9 cellular contexts compared by ENCODE assay signal in genomic region chr1:109254621-109255096, GRCh38. TPM values are rescaled to one million over a fixed set of nuclear protein-coding genes. Genes with fewer than 3 reads are reported as not detected.
DNase-seq lines count a peak whose midpoint lies in the region; ATAC-seq and TF ChIP-seq lines count a peak whose summit lies in the region.
"Had no signal": no experiment of that assay in that cellular context is flagged by ENCODE, and none has a peak within 500 bp of the region (broad histone marks: within the 10 kb centered on the region; RNA-seq: fewer than 3 reads in every experiment).

No MANE protein-coding gene starts in this region.

- H3K27me3 Mint-ChIP-seq in brain = peaks cover 10% of the 10 kb centered on the region
- H3K27me3 Mint-ChIP-seq in stimulated activated naive CD8-positive, alpha-beta T cell treated with anti-CD3 and anti-CD28 coated beads, Interleukin-15, amount 100 ng/mL, for 72 hours = peaks cover 12% of the 10 kb centered on the region
- peaks cover 0 to 15% (median 0%) of the 10 kb centered on the region in 5 donors for H3K27me3 Mint-ChIP-seq in naive thymus-derived CD4-positive, alpha-beta T cell

- H3K27ac ChIP-seq in HUES48 (ENCODE audit: low read depth, low read length) = peak overlapping the region; percentile 39
- peak overlapping the region; percentile 95 for H3K27ac ChIP-seq in layer of hippocampus (ENCODE audit: low read depth, low read length)
- no peak overlapping the region for H3K27ac ChIP-seq in naive thymus-derived CD4-positive, alpha-beta T cell (ENCODE audit: low read depth, low read length)

- POLR2A ChIA-PET in naive thymus-derived CD4-positive, alpha-beta T cell (lab: Charles Lee) = no interaction called here

- DNase-seq in stimulated activated effector memory CD8-positive, alpha-beta T cell treated with anti-CD3 and anti-CD28 coated beads, Interleukin-12 subunit alpha, Interleukin-12 subunit beta, amount 100 ng/mL, for 72 hours (ENCODE audit: low spot score in 2 of 2) = no peak
- no peak for DNase-seq in effector CD8-positive, alpha-beta T cell (lab: John Stamatoyannopoulos, UW)
- DNase-seq in stimulated activated naive CD8-positive, alpha-beta T cell treated with anti-CD3 and anti-CD28 coated beads, Interleukin-15, amount 100 ng/mL, for 72 hours = no peak
- DNase-seq in naive thymus-derived CD4-positive, alpha-beta T cell = no peak

- no peak for TF ChIP-seq CTCF in brain (conservative IDR thresholded peaks at IDR 0.05)

- no peak overlapping the region for H3K4me3 ChIP-seq in HUES48 (ENCODE audit: low read depth, low read length)
- no peak overlapping the region for H3K4me3 ChIP-seq in naive thymus-derived CD4-positive, alpha-beta T cell (ENCODE audit: low read length)

- H3K9me3 Mint-ChIP-seq in brain = peaks cover 0 to 24% (median 16%) of the 10 kb centered on the region in 5 experiments
- no peaks in the 10 kb centered on the region for H3K9me3 Mint-ChIP-seq in stimulated activated effector memory CD8-positive, alpha-beta T cell treated with anti-CD3 and anti-CD28 coated beads, Interleukin-12 subunit alpha, Interleukin-12 subunit beta, amount 100 ng/mL, for 72 hours
- H3K9me3 Mint-ChIP-seq in stimulated activated naive CD8-positive, alpha-beta T cell treated with anti-CD3 and anti-CD28 coated beads, Interleukin-15, amount 100 ng/mL, for 72 hours = no peaks in the 10 kb centered on the region
- peaks cover 0 to 1% (median 0%) of the 10 kb centered on the region in 11 donors for H3K9me3 Mint-ChIP-seq in naive thymus-derived CD4-positive, alpha-beta T cell

- peaks cover 19% of the 10 kb centered on the region for H3K4me1 ChIP-seq in HUES48 (ENCODE audit: control insufficient read depth, insufficient read depth, low read length)
- H3K4me1 ChIP-seq in naive thymus-derived CD4-positive, alpha-beta T cell (ENCODE audit: control insufficient read depth in 2 of 2, insufficient read depth in 2 of 2, low read length in 2 of 2) = peaks cover 4 to 8% of the 10 kb centered on the region in 2 donors

- intact Hi-C loops in naive thymus-derived CD4-positive, alpha-beta T cell (cut with micrococcal nuclease) = no loop called here

- peaks cover 35% of the 10 kb centered on the region for H3K36me3 Mint-ChIP-seq in brain
- H3K36me3 Mint-ChIP-seq in stimulated activated effector memory CD8-positive, alpha-beta T cell treated with anti-CD3 and anti-CD28 coated beads, Interleukin-12 subunit alpha, Interleukin-12 subunit beta, amount 100 ng/mL, for 72 hours = no peaks in the 10 kb centered on the region
- H3K36me3 Mint-ChIP-seq in naive thymus-derived CD4-positive, alpha-beta T cell = no peaks in the 10 kb centered on the region

- peak overlapping the region; percentile 97 to 100 (median 99) for H3K27ac Mint-ChIP-seq in brain
- H3K27ac Mint-ChIP-seq in stimulated activated effector memory CD8-positive, alpha-beta T cell treated with anti-CD3 and anti-CD28 coated beads, Interleukin-12 subunit alpha, Interleukin-12 subunit beta, amount 100 ng/mL, for 72 hours = peak overlapping the region; percentile 78
- no peak overlapping the region for H3K27ac Mint-ChIP-seq in stimulated activated naive CD8-positive, alpha-beta T cell treated with anti-CD3 and anti-CD28 coated beads, Interleukin-15, amount 100 ng/mL, for 72 hours
- no peak overlapping the region for H3K27ac Mint-ChIP-seq in naive thymus-derived CD4-positive, alpha-beta T cell

- H3K36me3 ChIP-seq in HUES48 (ENCODE audit: control insufficient read depth, insufficient read depth, low read length) = peaks cover 21% of the 10 kb centered on the region; the same call in 1 of the 2 replicates
- H3K36me3 ChIP-seq in naive thymus-derived CD4-positive, alpha-beta T cell (ENCODE audit: control insufficient read depth in 2 of 3, insufficient read depth in 3 of 3, low read length in 3 of 3) = peaks cover 0 to 4% (median 0%) of the 10 kb centered on the region in 3 experiments

- no peaks in the 10 kb centered on the region for H3K9me3 ChIP-seq in HUES48 (ENCODE audit: control insufficient read depth, insufficient read depth, low read length)
- H3K9me3 ChIP-seq in naive thymus-derived CD4-positive, alpha-beta T cell (ENCODE audit: control insufficient read depth in 2 of 3, low read length in 3 of 3) = no peaks in the 10 kb centered on the region

- H3K27me3 ChIP-seq in HUES48 (ENCODE audit: control insufficient read depth, insufficient read depth, low read length) = peaks cover 11% of the 10 kb centered on the region; the same call in 1 of the 2 replicates
- H3K27me3 ChIP-seq in layer of hippocampus (ENCODE audit: control insufficient read depth, insufficient read depth, low read length) = no peaks in the 10 kb centered on the region
- no peaks in the 10 kb centered on the region for H3K27me3 ChIP-seq in naive thymus-derived CD4-positive, alpha-beta T cell (ENCODE audit: control insufficient read depth in 2 of 2, insufficient read depth in 2 of 2, low read length in 2 of 2)

- ATAC-seq in stimulated activated effector memory CD8-positive, alpha-beta T cell treated with anti-CD3 and anti-CD28 coated beads, Interleukin-12 subunit alpha, Interleukin-12 subunit beta, amount 100 ng/mL, for 72 hours = no peak
- no peak for ATAC-seq in GM21737 (IDR thresholded peaks at IDR 0.05; ENCODE audit: unreplicated experiment)
- no peak for ATAC-seq in stimulated activated naive CD8-positive, alpha-beta T cell treated with anti-CD3 and anti-CD28 coated beads, Interleukin-15, amount 100 ng/mL, for 72 hours
- ATAC-seq in naive thymus-derived CD4-positive, alpha-beta T cell = no peak

- peaks cover 87% of the 10 kb centered on the region for H3K4me1 Mint-ChIP-seq in brain
- H3K4me1 Mint-ChIP-seq in stimulated activated effector memory CD8-positive, alpha-beta T cell treated with anti-CD3 and anti-CD28 coated beads, Interleukin-12 subunit alpha, Interleukin-12 subunit beta, amount 100 ng/mL, for 72 hours = peaks cover 62% of the 10 kb centered on the region
- H3K4me1 Mint-ChIP-seq in stimulated activated naive CD8-positive, alpha-beta T cell treated with anti-CD3 and anti-CD28 coated beads, Interleukin-15, amount 100 ng/mL, for 72 hours = peaks cover 37% of the 10 kb centered on the region
- peaks cover 0 to 27% (median 15%) of the 10 kb centered on the region in 7 donors for H3K4me1 Mint-ChIP-seq in naive thymus-derived CD4-positive, alpha-beta T cell

- CTCF ChIA-PET in naive thymus-derived CD4-positive, alpha-beta T cell (lab: Charles Lee) = no interaction called here

- H3K4me3 Mint-ChIP-seq in brain = peak overlapping the region; percentile 81 to 89 (median 87)
- H3K4me3 Mint-ChIP-seq in stimulated activated effector memory CD8-positive, alpha-beta T cell treated with anti-CD3 and anti-CD28 coated beads, Interleukin-12 subunit alpha, Interleukin-12 subunit beta, amount 100 ng/mL, for 72 hours = no peak overlapping the region
- no peak overlapping the region for H3K4me3 Mint-ChIP-seq in stimulated activated naive CD8-positive, alpha-beta T cell treated with anti-CD3 and anti-CD28 coated beads, Interleukin-15, amount 100 ng/mL, for 72 hours
- H3K4me3 Mint-ChIP-seq in naive thymus-derived CD4-positive, alpha-beta T cell = peak overlapping the region in 1 of 10 donors; percentile 62

- no peak overlapping the region for H3K9ac ChIP-seq in HUES48 (ENCODE audit: low read depth, low read length)

RNA-seq across cellular contexts. Expression of gene CELSR2, which starts 5.3 kb away (rescaled TPM):
- 109 TPM for polyA plus RNA-seq in brain (ENCODE audit: insufficient read depth, low read depth, low replicate concordance)
- 1 to 10 TPM; 3.0 to 6.4 (median 3.2) TPM for total RNA-seq in naive thymus-derived CD4-positive, alpha-beta T cell
- polyA plus RNA-seq in naive thymus-derived CD4-positive, alpha-beta T cell = 1 to 10 TPM in 1 of 2 donors, under 1 TPM in 1; 0.17 to 1.3 TPM

RNA-seq across cellular contexts. Expression of gene PSRC1, which starts 28.3 kb away (rescaled TPM):
- polyA plus RNA-seq in brain (ENCODE audit: insufficient read depth, low read depth, low replicate concordance) = 77.5 TPM
- total RNA-seq in naive thymus-derived CD4-positive, alpha-beta T cell = 10 to 100 TPM in 1 of 5 experiments, 1 to 10 TPM in 1, under 1 TPM in 2, not detected in 1; 0.38 to 16.1 (median 1.3) TPM
- polyA plus RNA-seq in naive thymus-derived CD4-positive, alpha-beta T cell = under 1 TPM in 1 of 2 donors, not detected in 1; 0.67 TPM

RNA-seq across cellular contexts. Expression of gene SARS1, which starts 40.9 kb away (rescaled TPM):
- polyA plus RNA-seq in brain (ENCODE audit: insufficient read depth, low read depth, low replicate concordance) = 402 TPM
- 100 to 1,000 TPM; 110 to 173 (median 135) TPM for total RNA-seq in naive thymus-derived CD4-positive, alpha-beta T cell
- 100 to 1,000 TPM; 134 to 179 TPM for polyA plus RNA-seq in naive thymus-derived CD4-positive, alpha-beta T cell

RNA-seq across cellular contexts. Expression of gene MYBPHL, which starts 52.2 kb away (rescaled TPM):
- polyA plus RNA-seq in brain (ENCODE audit: insufficient read depth, low read depth, low replicate concordance) = 0.75 TPM
- not detected for total RNA-seq in naive thymus-derived CD4-positive, alpha-beta T cell
- not detected for polyA plus RNA-seq in naive thymus-derived CD4-positive, alpha-beta T cell
- total RNA-seq: T-helper 2 cell treated with Interferon-gamma antibody and Interleukin-4, amounts not matched to agents 100 ng/mL and 5 ng/mL, for 36 hours had no signal

Comparison
In these comparisons a context has a peak if more than half of its experiments do, and no peak if none do; other contexts are left out.
1. H3K27ac Mint-ChIP-seq: peak in brain (5 of 5) and stimulated activated effector memory CD8-positive, alpha-beta T cell treated with anti-CD3 and anti-CD28 coated beads, Interleukin-12 subunit alpha, Interleukin-12 subunit beta, amount 100 ng/mL, for 72 hours (single experiment); none in stimulated activated naive CD8-positive, alpha-beta T cell treated with anti-CD3 and anti-CD28 coated beads, Interleukin-15, amount 100 ng/mL, for 72 hours (0 of 2) and naive thymus-derived CD4-positive, alpha-beta T cell (0 of 9).
2. H3K4me3 Mint-ChIP-seq: peak in brain (5 of 5); none in stimulated activated effector memory CD8-positive, alpha-beta T cell treated with anti-CD3 and anti-CD28 coated beads, Interleukin-12 subunit alpha, Interleukin-12 subunit beta, amount 100 ng/mL, for 72 hours (single experiment) and stimulated activated naive CD8-positive, alpha-beta T cell treated with anti-CD3 and anti-CD28 coated beads, Interleukin-15, amount 100 ng/mL, for 72 hours (0 of 2).
3. RNA of gene CELSR2, which starts 5.3 kb away (polyA plus RNA-seq): 109 TPM in brain (single experiment); 0.17 to 1.3 TPM in naive thymus-derived CD4-positive, alpha-beta T cell; every median in the first group is over 10 times any median in the second.
4. RNA of gene PSRC1, which starts 28.3 kb away (polyA plus RNA-seq): 77.5 TPM in brain (single experiment); 0.67 TPM in naive thymus-derived CD4-positive, alpha-beta T cell; every median in the first group is over 10 times any median in the second.